ENCODE assay signal across 15 cellular contexts in genomic region chr2:177329035-177329434, GRCh38.
DNase-seq lines count a peak whose midpoint lies in the region; ATAC-seq, FAIRE-seq and TF ChIP-seq lines count a peak whose summit lies in the region.
"Had no signal": no experiment of that assay in that cellular context is flagged by ENCODE, and none has a peak within 500 bp of the region (broad histone marks: within the 10 kb centered on the region; RNA-seq: fewer than 3 reads in every experiment).

No MANE protein-coding gene starts in this region.

- H4K8ac ChIP-seq in IMR-90 (ENCODE audit: low read depth in 2 of 2, low read length in 2 of 2) = no peak overlapping the region

- no peak overlapping the region for H3K4me3 Mint-ChIP-seq in activated CD4-positive, alpha-beta T cell treated with anti-CD3 and anti-CD28 coated beads, Interleukin-2, amount 10 ng/mL, durations not matched to agents 24 days and 14 days
- H3K4me3 Mint-ChIP-seq: CD8-positive, alpha-beta T cell had no signal

- H3K4me3 ChIP-seq in IMR-90 (ENCODE audit: insufficient read depth, low read depth, low read length) (no peak overlapping the region), K562 (no peak overlapping the region), spleen (no peak overlapping the region)
- H3K4me3 ChIP-seq: GM23248 had no signal

- H3K9me3 ChIP-seq in IMR-90 (ENCODE audit: control insufficient read depth, insufficient read depth, low read length) = no peaks in the 10 kb centered on the region
- no peaks in the 10 kb centered on the region for H3K9me3 ChIP-seq in K562 (replicated peaks; ENCODE audit: control insufficient read depth, insufficient read depth, low read depth, low read length)
- H3K9me3 ChIP-seq in spleen = no peaks in the 10 kb centered on the region

- no peak overlapping the region for H2BK20ac ChIP-seq in IMR-90 (ENCODE audit: low read depth, low read length)

- peaks cover 6% of the 10 kb centered on the region for H3K36me3 Mint-ChIP-seq in activated CD4-positive, alpha-beta T cell treated with anti-CD3 and anti-CD28 coated beads, Interleukin-2, amount 10 ng/mL, durations not matched to agents 24 days and 14 days (ENCODE audit: low read depth)
- H3K36me3 Mint-ChIP-seq: CD8-positive, alpha-beta T cell had no signal

- H3K4ac ChIP-seq in IMR-90 (ENCODE audit: low read depth, low read length) = no peak overlapping the region

- no peak for TF ChIP-seq EP300 in K562 (IDR thresholded peaks at IDR 0.05; ENCODE audit: low read length)

- TF ChIP-seq POLR2A in IMR-90 (IDR thresholded peaks at IDR 0.05; ENCODE audit: low read depth, low read length) = no peak
- TF ChIP-seq POLR2A in K562 (conservative IDR thresholded peaks at IDR 0.05) = no peak
- TF ChIP-seq POLR2A in spleen (IDR thresholded peaks at IDR 0.05) = no peak

- no peak overlapping the region for H3K9ac ChIP-seq in IMR-90 (ENCODE audit: low read depth, low read length)
- H3K9ac ChIP-seq in K562 (ENCODE audit: insufficient read depth in 1 of 2, low read depth in 2 of 2, low read length in 2 of 2) = no peak overlapping the region
- H3K9ac ChIP-seq: GM23248 had no signal

- H3K18ac ChIP-seq in IMR-90 (ENCODE audit: low read depth, low read length) = peak overlapping the region; percentile 11; the same call in 1 of the 2 replicates

- H3K23ac ChIP-seq in IMR-90 (ENCODE audit: low read depth, low read length) = no peak overlapping the region

- H3K9me1 ChIP-seq in IMR-90 (ENCODE audit: insufficient read depth, low read length) (peaks cover 10% of the 10 kb centered on the region), K562 (ENCODE audit: control insufficient read depth, insufficient read depth, low read length) (no peaks in the 10 kb centered on the region)

- H4K91ac ChIP-seq in IMR-90 (ENCODE audit: insufficient read depth, low read depth, low read length) = no peak overlapping the region

- dilution Hi-C loops in IMR-90 (cut with HindIII; ENCODE audit: low sequenced_read_pairs, unreplicated experiment) = no loop called here

- no peaks in the 10 kb centered on the region for H3K27me3 Mint-ChIP-seq in activated CD4-positive, alpha-beta T cell treated with anti-CD3 and anti-CD28 coated beads, Interleukin-2, amount 10 ng/mL, durations not matched to agents 24 days and 14 days

- no peak overlapping the region for H2AK5ac ChIP-seq in IMR-90 (ENCODE audit: low read depth, low read length)

- H2AK9ac ChIP-seq in IMR-90 (replicated peaks; ENCODE audit: low read depth, low read length, poor library complexity) = no peak overlapping the region

- in situ Hi-C loops in IMR-90 (cut with MboI; ENCODE audit: low sequenced_read_pairs) = loop anchor here (5.0 kb wide), 1 partner anchor 162 kb away; no protein-coding TSS in a partner anchor
- in situ Hi-C loops in K562 (cut with MboI) = no loop called here

- no peak overlapping the region for H3K56ac ChIP-seq in IMR-90 (ENCODE audit: extremely low read depth, insufficient read depth, low read length)

- TF ChIP-seq CTCF in IMR-90 (conservative IDR thresholded peaks at IDR 0.05; ENCODE audit: low read depth, low read length) = no peak
- no peak for TF ChIP-seq CTCF in K562 (IDR thresholded peaks at IDR 0.05 in 2 of 3, conservative IDR thresholded peaks at IDR 0.05 in 1 of 3; ENCODE audit: insufficient read depth in 2 of 3, low read depth in 1 of 3, low read length in 3 of 3)
- no peak for TF ChIP-seq CTCF in spleen (IDR thresholded peaks at IDR 0.05 in 8 of 11, conservative IDR thresholded peaks at IDR 0.05 in 3 of 11)

- WGBS in IMR-90 (ENCODE audit: extremely low coverage in 2 of 2, insufficient read length in 1 of 2), 2 experiments = no CpG with 5 or more reads among the region's 4 CpGs
- WGBS in K562 (ENCODE audit: insufficient coverage, low coverage, missing lambda C conversion rate) = 47% methylated on average over 4 of the region's 4 CpGs
- 65 to 90% (median 69%) methylated on average over 4 of the region's 4 CpGs for WGBS in spleen, 5 donors

- DNase-seq in activated CD4-positive, alpha-beta T cell treated with anti-CD3 and anti-CD28 coated beads, Interleukin-2, amount 10 ng/mL, durations not matched to agents 24 days and 14 days = peak; percentile 63
- DNase-seq in activated CD4-positive, alpha-beta T cell treated with anti-CD3 and anti-CD28 coated beads for 48 hours = no peak
- DNase-seq in CD1c-positive myeloid dendritic cell (ENCODE audit: extremely low spot score) (peak; percentile 26), IMR-90 (no peak), K562 (ENCODE audit: extremely low read depth in 1 of 4, low spot score in 3 of 4) (peak in 2 of 4 experiments; percentile 20 to 48), spleen (no peak)
- no peak for DNase-seq in activated CD4-positive, CD25-positive, alpha-beta regulatory T cell (lab: John Stamatoyannopoulos, UW)
- DNase-seq: ACHN; CD8-positive, alpha-beta T cell; GM23248; NCI-H1092; NCI-H1694 treated with DMSO at 0.1 percent for 48 hours; SHP77 had no signal

- H3K4me2 ChIP-seq in IMR-90 (ENCODE audit: low read depth, low read length) (no peak overlapping the region), K562 (ENCODE audit: insufficient read depth, low read length) (no peak overlapping the region)

- no peak overlapping the region for H2BK5ac ChIP-seq in IMR-90 (ENCODE audit: low read depth, low read length, poor library complexity, severe bottlenecking)

- H3K4me1 ChIP-seq in IMR-90 (ENCODE audit: control insufficient read depth, insufficient read depth, low read length) (peaks cover 25% of the 10 kb centered on the region), K562 (replicated peaks in 1 of 2; ENCODE audit: control insufficient read depth in 2 of 2, insufficient read depth in 2 of 2, low read length in 2 of 2) (peaks cover 0 to 21% of the 10 kb centered on the region in 2 experiments; a peak in 4 of 5 replicates), spleen (peaks cover 0 to 15% (median 8%) of the 10 kb centered on the region in 6 donors)

- H2AFZ ChIP-seq in IMR-90 (replicated peaks; ENCODE audit: low read length, poor library complexity) = no peak overlapping the region
- H2AFZ ChIP-seq in K562 (ENCODE audit: low read depth, low read length) = no peak overlapping the region
- H2AFZ ChIP-seq: GM23248 had no signal

- intact Hi-C loops in activated CD4-positive, alpha-beta T cell treated with anti-CD3 and anti-CD28 coated beads, Interleukin-2, amount 10 ng/mL, durations not matched to agents 24 days and 14 days (cut with micrococcal nuclease) = no loop called here
- intact Hi-C loops in IMR-90 (cut with micrococcal nuclease) = no loop called here
- intact Hi-C loops in K562 (cut with micrococcal nuclease) = no loop called here
- intact Hi-C loops in spleen (cut with DNase I; ENCODE audit: low total_unique reads) = no loop called here

- H3K79me1 ChIP-seq in IMR-90 (ENCODE audit: low read depth in 1 of 2, low read length in 2 of 2) = peaks cover 3 to 8% of the 10 kb centered on the region in 2 experiments; a peak in 2 of 4 replicates

- H2BK120ac ChIP-seq in IMR-90 (ENCODE audit: low read depth, low read length) = no peak overlapping the region

- H3K36me3 ChIP-seq in IMR-90 (ENCODE audit: control insufficient read depth, insufficient read depth, low read length) (no peaks in the 10 kb centered on the region), K562 (ENCODE audit: control insufficient read depth, insufficient read depth, low read length) (peaks cover 18% of the 10 kb centered on the region), spleen (no peaks in the 10 kb centered on the region)

- H3K14ac ChIP-seq in IMR-90 (replicated peaks; ENCODE audit: low read depth, low read length) = no peak overlapping the region

- no peak overlapping the region for H3K27ac Mint-ChIP-seq in activated CD4-positive, alpha-beta T cell treated with anti-CD3 and anti-CD28 coated beads, Interleukin-2, amount 10 ng/mL, durations not matched to agents 24 days and 14 days
- H3K27ac Mint-ChIP-seq: CD8-positive, alpha-beta T cell had no signal

- H4K20me1 ChIP-seq in IMR-90 (ENCODE audit: insufficient read depth, low read length) (no peaks in the 10 kb centered on the region), K562 (replicated peaks; ENCODE audit: control insufficient read depth, insufficient read depth, low read length) (no peaks in the 10 kb centered on the region)

- TF ChIP-seq RAD21 in IMR-90 (IDR thresholded peaks at IDR 0.05; ENCODE audit: low read length) (no peak), K562 (CRISPR knock-in tag; conservative IDR thresholded peaks at IDR 0.05 in 1 of 2, IDR thresholded peaks at IDR 0.05 in 1 of 2) (no peak)

- no TSS peak for BruUV-seq in IMR-90 (replicated peaks; lab: Mats Ljungman, UMichigan)
- no TSS peak for BruUV-seq in K562 (replicated peaks; lab: Mats Ljungman, UMichigan)

- H3K27me3 ChIP-seq in IMR-90 (ENCODE audit: control insufficient read depth, insufficient read depth, low read length) (no peaks in the 10 kb centered on the region), K562 (ENCODE audit: control insufficient read depth in 2 of 2, insufficient read depth in 2 of 2, low read length in 2 of 2) (no peaks in the 10 kb centered on the region), spleen (replicated peaks in 1 of 7) (no peaks in the 10 kb centered on the region)

- H3K27ac ChIP-seq in IMR-90 (ENCODE audit: insufficient read depth, low read length) (no peak overlapping the region), K562 (ENCODE audit: extremely low read depth, low read depth, low read length) (no peak overlapping the region), spleen (no peak overlapping the region)
- H3K27ac ChIP-seq: GM23248 had no signal

- ATAC-seq in IMR-90 (ENCODE audit: low read depth) = no peak
- ATAC-seq in K562 = peak; percentile 49
- ATAC-seq: CD8-positive, alpha-beta T cell had no signal

- H3K9me3 Mint-ChIP-seq in activated CD4-positive, alpha-beta T cell treated with anti-CD3 and anti-CD28 coated beads, Interleukin-2, amount 10 ng/mL, durations not matched to agents 24 days and 14 days = no peaks in the 10 kb centered on the region
- H3K9me3 Mint-ChIP-seq: CD8-positive, alpha-beta T cell had no signal

- peak overlapping the region; percentile 47; the same call in 1 of the 3 replicates for H2BK15ac ChIP-seq in IMR-90 (ENCODE audit: low read depth, low read length)

- POLR2A ChIA-PET in IMR-90 (lab: Charles Lee; ENCODE audit: unreplicated experiment) (no interaction called here), K562 (lab: Yijun Ruan, JAX) (no interaction called here)

- CTCF ChIA-PET in IMR-90 (lab: Yijun Ruan, JAX) (interaction anchor here (0.6 to 2.4 kb wide), 2 partner anchors 165 to 427 kb away, joined by 4 to 12 read pairs; no protein-coding TSS in a partner anchor), K562 (lab: Yijun Ruan, JAX; ENCODE audit: low intra/inter-chr PET ratio) (interaction anchor here (1.9 kb wide), 1 partner anchor 165 kb away, joined by 6 read pairs; no protein-coding TSS in a partner anchor)

- no peaks in the 10 kb centered on the region for H3K79me2 ChIP-seq in K562 (ENCODE audit: control insufficient read depth, insufficient read depth, low read length)

- peak; percentile 55 for FAIRE-seq in K562 (lab: Jason Lieb, UNC)
- FAIRE-seq: HTR-8/SVneo, RCC 7860 had no signal

- peaks cover 14% of the 10 kb centered on the region for H3K4me1 Mint-ChIP-seq in activated CD4-positive, alpha-beta T cell treated with anti-CD3 and anti-CD28 coated beads, Interleukin-2, amount 10 ng/mL, durations not matched to agents 24 days and 14 days

- no peak overlapping the region for H4K5ac ChIP-seq in IMR-90 (ENCODE audit: low read depth, low read length)

TF ChIP-seq in K562, 482 proteins besides CTCF, POLR2A, EP300 and RAD21 (continues in another document):
- TF ChIP-seq ZNF766 (CRISPR knock-in tag; conservative IDR thresholded peaks at IDR 0.05) = no peak

Comparison
In these comparisons a context has a peak if more than half of its experiments do, and no peak if none do; other contexts are left out.
1. DNase-seq: peak in activated CD4-positive, alpha-beta T cell treated with anti-CD3 and anti-CD28 coated beads, Interleukin-2, amount 10 ng/mL, durations not matched to agents 24 days and 14 days (single experiment) and CD1c-positive myeloid dendritic cell (single experiment); none in activated CD4-positive, alpha-beta T cell treated with anti-CD3 and anti-CD28 coated beads for 48 hours (single experiment), IMR-90 (single experiment), spleen (single experiment) and activated CD4-positive, CD25-positive, alpha-beta regulatory T cell (0 of 4).